ENCODE assay signal across 11 cellular contexts in the genomic region with DNA sequence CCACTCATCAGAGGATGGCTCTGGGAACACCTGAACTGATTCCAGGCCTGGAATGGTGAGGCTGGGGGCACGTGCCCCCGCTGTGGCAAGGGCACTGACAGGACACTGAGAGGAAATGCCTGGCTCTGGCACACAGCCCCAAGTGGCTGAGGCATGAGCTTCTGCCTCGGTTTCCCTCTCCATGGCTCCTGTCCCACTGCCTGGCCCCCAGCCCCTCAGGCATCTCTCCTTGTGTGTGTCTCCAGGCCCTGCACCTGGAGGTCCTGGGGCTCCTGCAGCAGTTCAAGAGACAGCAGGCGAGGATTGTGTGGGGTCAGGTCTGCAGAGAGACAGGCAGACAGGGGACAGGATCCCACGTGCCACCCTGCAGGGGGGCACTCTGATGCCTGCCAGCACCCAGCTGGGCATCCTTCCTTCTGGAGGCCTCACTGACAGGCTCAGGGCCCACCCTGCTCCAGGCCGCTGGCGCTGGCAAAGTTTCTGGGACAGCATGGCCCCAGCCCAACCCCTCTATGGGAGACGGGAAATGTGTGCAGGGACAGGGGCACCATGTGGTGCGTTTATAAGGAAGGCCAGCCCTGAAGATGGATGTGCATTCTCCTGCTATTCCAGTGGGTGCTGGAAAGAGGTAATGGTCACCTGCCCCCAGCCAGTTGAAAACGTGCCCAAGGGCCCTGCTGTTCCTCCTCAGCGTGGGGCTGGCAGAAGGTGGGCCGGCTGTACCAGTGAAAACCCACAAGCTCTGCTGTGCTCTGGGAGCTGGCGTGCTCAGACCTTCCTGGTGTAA.
"Had no signal": no experiment of that assay in that cellular context is flagged by ENCODE, and none has a peak within 500 bp of the region (broad histone marks: within the 10 kb centered on the region; RNA-seq: fewer than 3 reads in every experiment).

No MANE protein-coding gene starts in this region.

- H3K4me1 Mint-ChIP-seq: activated CD4-positive, alpha-beta memory T cell treated with anti-CD3 and anti-CD28 coated beads, Interleukin-2, amount 10 ng/mL, durations not matched to agents 7 days and 5 days had no signal

- H3K27ac ChIP-seq: parathyroid adenoma, SJSA1 had no signal

- H3K4me3 ChIP-seq: SJSA1, tibial nerve had no signal

- ATAC-seq: left ventricle myocardium superior had no signal

- H3K4me1 ChIP-seq: parathyroid adenoma, SJSA1 had no signal

- H3K27ac Mint-ChIP-seq: activated CD4-positive, alpha-beta memory T cell treated with anti-CD3 and anti-CD28 coated beads, Interleukin-2, amount 10 ng/mL, durations not matched to agents 7 days and 5 days; dendritic cell treated with granulocyte-macrophage colony-stimulating factor and Interleukin-4, amounts not matched to agents 40 ng/mL and 50 ng/mL, for 4 days had no signal

- H3K9ac ChIP-seq: parathyroid adenoma had no signal

- H3K27me3 ChIP-seq: tibial nerve had no signal

- H2AFZ ChIP-seq: parathyroid adenoma had no signal

- H3K4me3 Mint-ChIP-seq: activated CD4-positive, alpha-beta memory T cell treated with anti-CD3 and anti-CD28 coated beads, Interleukin-2, amount 10 ng/mL, durations not matched to agents 7 days and 5 days; dendritic cell treated with granulocyte-macrophage colony-stimulating factor and Interleukin-4, amounts not matched to agents 40 ng/mL and 50 ng/mL, for 4 days had no signal

- H3K36me3 ChIP-seq: SJSA1, tibial nerve had no signal

- DNase-seq: activated CD4-positive, alpha-beta memory T cell treated with anti-CD3 and anti-CD28 coated beads, Interleukin-2, amount 10 ng/mL, durations not matched to agents 7 days and 5 days; activated CD8-positive, alpha-beta memory T cell treated with anti-CD3 and anti-CD28 coated beads, Interleukin-2, amount 50 U/mL, for 48 hours; activated naive CD4-positive, alpha-beta T cell treated with Interleukin-2 at 50 U/mL for 16 hours; left ventricle myocardium superior; mesendoderm; small intestine; T-helper 9 cell had no signal

- H3K79me2 ChIP-seq: parathyroid adenoma had no signal
